ENCODE assay signal across 10 cellular contexts in genomic region chr3:112984485-112984884, GRCh38. TPM values are rescaled to one million over a fixed set of nuclear protein-coding genes. Genes with fewer than 3 reads are reported as not detected.
DNase-seq lines count a peak whose midpoint lies in the region; ATAC-seq and TF ChIP-seq lines count a peak whose summit lies in the region.
"Had no signal": no experiment of that assay in that cellular context is flagged by ENCODE, and none has a peak within 500 bp of the region (broad histone marks: within the 10 kb centered on the region; RNA-seq: fewer than 3 reads in every experiment).

No MANE protein-coding gene starts in this region.

- peak; percentile 38 for DNase-seq in stimulated activated CD4-positive, alpha-beta T cell treated with anti-CD3 and anti-CD28 coated beads, Interleukin-2, amount 100 ng/mL, for 4 hours (ENCODE audit: low read depth)
- no peak for DNase-seq in stimulated activated CD4-positive, alpha-beta T cell treated with anti-CD3 and anti-CD28 coated beads, Interleukin-12 subunit alpha, Interleukin-12 subunit beta, amount 100 ng/mL, for 4 hours
- peak; percentile 21 for DNase-seq in NCI-H345 treated with DMSO at 0.1 percent for 48 hours (lab: John Stamatoyannopoulos, UW; ENCODE audit: unreplicated experiment)
- peak in 2 of 3 donors; percentile 3 to 35 for DNase-seq in effector memory CD4-positive, alpha-beta T cell
- DNase-seq in upper lobe of right lung = no peak
- no peak for DNase-seq in NCI-H226
- DNase-seq: DND-41, NCI-H446 had no signal

- no peak for TF ChIP-seq CTCF in upper lobe of right lung (IDR thresholded peaks at IDR 0.05)

- peaks cover 15% of the 10 kb centered on the region for H3K4me1 ChIP-seq in effector memory CD4-positive, alpha-beta T cell (ENCODE audit: control insufficient read depth, insufficient read depth, low read length, poor library complexity, severe bottlenecking)
- no peaks in the 10 kb centered on the region for H3K4me1 ChIP-seq in upper lobe of right lung

- peak overlapping the region; percentile 30 for H3K27ac ChIP-seq in effector memory CD4-positive, alpha-beta T cell (ENCODE audit: insufficient read depth, low read length, poor library complexity, severe bottlenecking)
- no peak overlapping the region for H3K27ac ChIP-seq in upper lobe of right lung

- H3K36me3 ChIP-seq in effector memory CD4-positive, alpha-beta T cell (ENCODE audit: control insufficient read depth, insufficient read depth, low read length) = no peaks in the 10 kb centered on the region
- H3K36me3 ChIP-seq in upper lobe of right lung = no peaks in the 10 kb centered on the region

- H3K27me3 ChIP-seq in effector memory CD4-positive, alpha-beta T cell (replicated peaks; ENCODE audit: control insufficient read depth, insufficient read depth, low read length, poor library complexity, severe bottlenecking) = no peaks in the 10 kb centered on the region
- H3K27me3 ChIP-seq in upper lobe of right lung = no peaks in the 10 kb centered on the region

- intact Hi-C loops in upper lobe of right lung (cut with DNase I) = no loop called here

- ATAC-seq in upper lobe of right lung (peak; percentile 23), HG02970 (IDR thresholded peaks at IDR 0.05; ENCODE audit: low FRiP score, unreplicated experiment) (no peak), HG02884 (IDR thresholded peaks at IDR 0.05; ENCODE audit: unreplicated experiment) (no peak)

- no peak overlapping the region for H3K4me3 ChIP-seq in effector memory CD4-positive, alpha-beta T cell (ENCODE audit: insufficient read depth, low read depth, low read length, poor library complexity, severe bottlenecking)
- H3K4me3 ChIP-seq in upper lobe of right lung = no peak overlapping the region

- no peaks in the 10 kb centered on the region for H3K9me3 ChIP-seq in effector memory CD4-positive, alpha-beta T cell (ENCODE audit: control insufficient read depth, low read length)
- no peaks in the 10 kb centered on the region for H3K9me3 ChIP-seq in upper lobe of right lung

RNA-seq across cellular contexts. Expression of gene GTPBP8, which starts 6.3 kb away (rescaled TPM):
- total RNA-seq in upper lobe of right lung = 12.3 TPM

RNA-seq across cellular contexts. Expression of gene CD200R1, which starts 9.6 kb away (rescaled TPM):
- 1.9 TPM for total RNA-seq in upper lobe of right lung

Comparison
In these comparisons a context has a peak if more than half of its experiments do, and no peak if none do; other contexts are left out.
1. DNase-seq: peak in stimulated activated CD4-positive, alpha-beta T cell treated with anti-CD3 and anti-CD28 coated beads, Interleukin-2, amount 100 ng/mL, for 4 hours (single experiment), NCI-H345 treated with DMSO at 0.1 percent for 48 hours (single experiment) and effector memory CD4-positive, alpha-beta T cell (2 of 3); none in stimulated activated CD4-positive, alpha-beta T cell treated with anti-CD3 and anti-CD28 coated beads, Interleukin-12 subunit alpha, Interleukin-12 subunit beta, amount 100 ng/mL, for 4 hours (single experiment), upper lobe of right lung (single experiment) and NCI-H226 (single experiment).